20 cellular contexts compared by ENCODE assay signal in genomic region chr4:12122316-12122715, GRCh38.
"Had no signal": no experiment of that assay in that cellular context is flagged by ENCODE, and none has a peak within 500 bp of the region (broad histone marks: within the 10 kb centered on the region; RNA-seq: fewer than 3 reads in every experiment).

No MANE protein-coding gene starts in this region.

- H3K36me3 ChIP-seq: gastroesophageal sphincter, heart right ventricle, prostate gland, right atrium auricular region, tibial nerve, vagina, WERI-Rb-1 had no signal

- H3K4me3 Mint-ChIP-seq: activated T-cell treated with anti-CD3 and anti-CD28 coated beads, Interleukin-2, amount 50 U/mL, for 72 hours; nephron; stimulated activated naive CD8-positive, alpha-beta T cell treated with anti-CD3 and anti-CD28 coated beads, Interleukin-15, Interleukin-2, amounts not matched to agents 100 ng/mL and 50 ng/mL, for 24 hours; T-helper 1 cell treated with Interleukin-12 subunit alpha and Interleukin-12 subunit beta and Interleukin-4 antibody, amounts not matched to agents 30 μg/mL and 1 μg/mL, for 36 hours had no signal

- H3K27me3 ChIP-seq: gastroesophageal sphincter, heart right ventricle, right atrium auricular region, tibial nerve, vagina had no signal

- H3K9me3 ChIP-seq: gastroesophageal sphincter, heart right ventricle, prostate gland, right atrium auricular region, tibial nerve, vagina had no signal

- DNase-seq: activated CD4-positive, alpha-beta T cell treated with anti-CD3 and anti-CD28 coated beads, Interleukin-2, amount 50 U/mL, for 4 hours; activated effector memory CD4-positive, alpha-beta T cell treated with anti-CD3 and anti-CD28 coated beads, Interleukin-2, amount 50 U/mL, for 16 hours; activated naive CD4-positive, alpha-beta T cell treated with anti-CD3 and anti-CD28 coated beads, Interleukin-2, amount 50 U/mL, for 16 hours; activated T-cell treated with anti-CD3 and anti-CD28 coated beads, Interleukin-2, amount 50 U/mL, for 72 hours; aorta; heart right ventricle; occipital lobe; stimulated activated CD4-positive, alpha-beta T cell treated with anti-CD3 and anti-CD28 coated beads, Interleukin-15, amount 100 ng/mL, for 24 hours; stimulated activated CD4-positive, alpha-beta T cell treated with anti-CD3 and anti-CD28 coated beads, Interleukin-2, amount 100 ng/mL, for 48 hours; WERI-Rb-1 had no signal

- H3K27ac Mint-ChIP-seq: activated T-cell treated with anti-CD3 and anti-CD28 coated beads, Interleukin-2, amount 50 U/mL, for 72 hours; nephron; stimulated activated naive CD8-positive, alpha-beta T cell treated with anti-CD3 and anti-CD28 coated beads, Interleukin-15, Interleukin-2, amounts not matched to agents 100 ng/mL and 50 ng/mL, for 24 hours; T-helper 1 cell treated with Interleukin-12 subunit alpha and Interleukin-12 subunit beta and Interleukin-4 antibody, amounts not matched to agents 30 μg/mL and 1 μg/mL, for 36 hours had no signal

- H3K27me3 Mint-ChIP-seq: stimulated activated naive CD8-positive, alpha-beta T cell treated with anti-CD3 and anti-CD28 coated beads, Interleukin-15, Interleukin-2, amounts not matched to agents 100 ng/mL and 50 ng/mL, for 24 hours had no signal

- ATAC-seq: activated T-cell treated with anti-CD3 and anti-CD28 coated beads, Interleukin-2, amount 50 U/mL, for 72 hours; gastroesophageal sphincter; heart right ventricle had no signal

- H3K4me3 ChIP-seq: coronary artery, gastroesophageal sphincter, heart right ventricle, prostate gland, right atrium auricular region, skin epidermis, tibial nerve, vagina had no signal

- H3K27ac ChIP-seq: coronary artery, gastroesophageal sphincter, prostate gland, right atrium auricular region, tibial nerve, vagina, WERI-Rb-1 had no signal

- H3K4me1 ChIP-seq: gastroesophageal sphincter, prostate gland, tibial nerve, vagina had no signal
